8 cellular contexts compared by ENCODE assay signal in the genomic region with DNA sequence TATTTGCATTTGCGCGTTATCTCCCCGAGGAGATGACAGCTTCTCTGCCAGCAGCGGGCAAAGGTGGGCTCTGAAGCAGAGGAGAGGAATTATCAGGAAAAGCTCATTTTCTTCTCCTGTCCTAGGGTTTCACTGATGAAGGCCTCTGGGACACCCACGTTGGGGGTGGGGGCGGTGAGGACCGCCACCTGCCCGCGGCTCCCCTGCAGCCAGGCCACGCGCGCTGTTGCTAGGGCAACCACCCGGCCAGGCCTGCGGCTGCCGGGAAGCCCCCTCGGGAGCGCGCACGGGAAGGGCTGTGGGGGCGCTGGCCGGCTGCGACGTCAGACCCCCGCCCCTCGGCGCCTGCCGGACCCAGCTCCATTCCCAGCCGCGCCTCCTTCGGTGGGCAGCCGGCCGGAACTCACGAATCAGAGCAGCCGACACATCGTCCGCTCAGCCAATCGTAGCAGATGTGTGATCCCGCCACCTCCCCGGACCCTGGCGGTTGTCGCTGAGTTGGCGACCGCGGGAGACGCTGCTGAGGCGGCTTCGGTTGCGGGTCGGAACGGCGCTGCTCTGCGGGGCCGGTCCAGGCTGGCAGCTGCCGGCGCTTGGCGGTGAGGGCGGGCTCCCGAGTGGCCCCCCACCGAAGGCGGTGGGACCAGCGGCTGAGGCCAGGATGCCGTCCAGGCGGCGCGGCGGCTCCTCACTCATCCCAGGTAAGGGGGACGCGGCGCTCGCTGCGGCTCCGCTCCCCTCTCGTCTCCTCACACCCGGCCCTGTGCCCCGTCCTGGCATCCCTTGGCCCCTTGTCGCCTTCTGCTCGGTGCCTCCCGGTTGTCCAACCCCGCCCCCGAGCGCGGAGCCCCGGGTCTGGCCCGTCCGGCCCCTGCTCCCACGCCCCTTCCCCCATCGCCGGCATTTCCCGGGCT.
DNase-seq lines count a peak whose midpoint lies in the region; ATAC-seq lines count a peak whose summit lies in the region.

TSS of gene TPST1 (plus strand) at position 513 of the 914 bp plus-strand sequence. CDS start 35,092 bp downstream, outside the sequence.

- peak within 1 kb of the TSS; percentile 70 for H3K27ac ChIP-seq in cingulate gyrus (ENCODE audit: low read depth, low read length)

- ATAC-seq in GM19035 (IDR thresholded peaks at IDR 0.05; ENCODE audit: unreplicated experiment) (peak; percentile 93), HG03342 (IDR thresholded peaks at IDR 0.05; ENCODE audit: unreplicated experiment) (peak; percentile 94)

- DNase-seq in AG20443 (ENCODE audit: low spot score) (peak; percentile 98), NCI-H446 (lab: John Stamatoyannopoulos, UW) (peak; percentile 73 to 93), kidney tubule cell (ENCODE audit: low spot score) (peak; percentile 91)
- DNase-seq in activated CD4-positive, alpha-beta T cell treated with anti-CD3 and anti-CD28 coated beads for 4 hours, result peak; percentile 68 to 72
- DNase-seq in stimulated activated CD4-positive, alpha-beta T cell treated with anti-CD3 and anti-CD28 coated beads, Interleukin-1b, Interleukin-23, amount 100 ng/mL, for 1 hour (ENCODE audit: low read depth in 2 of 2), result peak; percentile 32 to 64

Comparison
In these comparisons a context has a peak if more than half of its experiments do, and no peak if none do; other contexts are left out.
1. Peak in every context shown above with its lines: DNase-seq, ATAC-seq and H3K27ac ChIP-seq.
2. DNase-seq: peak in every context shown above with its lines; median percentile 98 in AG20443; 91 in kidney tubule cell; 83 in NCI-H446; 70 in activated CD4-positive, alpha-beta T cell treated with anti-CD3 and anti-CD28 coated beads for 4 hours; 48 in stimulated activated CD4-positive, alpha-beta T cell treated with anti-CD3 and anti-CD28 coated beads, Interleukin-1b, Interleukin-23, amount 100 ng/mL, for 1 hour.